22 cellular contexts compared by ENCODE assay signal in genomic region chr19:43489979-43490599, GRCh38. TPM values are rescaled to one million over a fixed set of nuclear protein-coding genes. Genes with fewer than 3 reads are reported as not detected.
DNase-seq lines count a peak whose midpoint lies in the region; ATAC-seq, FAIRE-seq and TF ChIP-seq lines count a peak whose summit lies in the region.
"Had no signal": no experiment of that assay in that cellular context is flagged by ENCODE, and none has a peak within 500 bp of the region (broad histone marks: within the 10 kb centered on the region; RNA-seq: fewer than 3 reads in every experiment).

No MANE protein-coding gene starts in this region.

- H3K36me3 Mint-ChIP-seq in activated CD4-positive, alpha-beta T cell treated with anti-CD3 and anti-CD28 coated beads, Interleukin-2, amount 10 ng/mL, durations not matched to agents 24 days and 14 days (ENCODE audit: low read depth): peaks cover 10% of the 10 kb centered on the region
- H3K36me3 Mint-ChIP-seq in T-helper 17 cell (ENCODE audit: low read depth): no peaks in the 10 kb centered on the region
- peaks cover 6% of the 10 kb centered on the region for H3K36me3 Mint-ChIP-seq in nephron progenitor cell (ENCODE audit: low read depth)

- TF ChIP-seq EP300 in HepG2 (IDR thresholded peaks at IDR 0.05; ENCODE audit: low read depth in 2 of 2, low read length in 2 of 2) (no peak), HepG2 (CRISPR knock-in tag; IDR thresholded peaks at IDR 0.05; ENCODE audit: borderline replicate concordance) (no peak)

- in situ Hi-C loops in HepG2 (cut with HindIII; ENCODE audit: extremely low pct_ligation_motif_present, low pct_unique_long_range_greater_than_20kb): no loop called here

- FAIRE-seq in HepG2 (lab: Jason Lieb, UNC): no peak
- FAIRE-seq: GM12878 had no signal

- no peak for TF ChIP-seq RAD21 in HepG2 (CRISPR knock-in tag; IDR thresholded peaks at IDR 0.05)

- H3K9me3 ChIP-seq in T-helper 17 cell (ENCODE audit: control insufficient read depth, low read length, poor library complexity, severe bottlenecking): no peaks in the 10 kb centered on the region
- H3K9me3 ChIP-seq in HepG2 (ENCODE audit: low read length): no peaks in the 10 kb centered on the region

- no peaks in the 10 kb centered on the region for H3K4me1 Mint-ChIP-seq in activated CD4-positive, alpha-beta T cell treated with anti-CD3 and anti-CD28 coated beads, Interleukin-2, amount 10 ng/mL, durations not matched to agents 24 days and 14 days
- H3K4me1 Mint-ChIP-seq in T-helper 17 cell (peaks cover 2% of the 10 kb centered on the region), nephron progenitor cell (peaks cover 18% of the 10 kb centered on the region)
- H3K4me1 Mint-ChIP-seq: CD8-positive, alpha-beta memory T cell had no signal

- 95% methylated on average over 7 of the region's 7 CpGs for WGBS in HepG2 (ENCODE audit: low lambda C conversion rate)

- TF ChIP-seq POLR2A in HepG2 (IDR thresholded peaks at IDR 0.05; ENCODE audit: insufficient read depth in 1 of 2, low read depth in 2 of 2, low read length in 2 of 2): no peak

- ATAC-seq in T-helper 17 cell (no peak), HepG2 (no peak), GM18517 (IDR thresholded peaks at IDR 0.05; ENCODE audit: unreplicated experiment) (no peak)
- ATAC-seq: GM12878, PC-3 had no signal

- TF ChIP-seq CTCF in HepG2 (CRISPR knock-in tag; IDR thresholded peaks at IDR 0.05) (no peak), nephron progenitor cell (IDR thresholded peaks at IDR 0.05) (no peak)

- POLR2A ChIA-PET in HepG2 (lab: Yijun Ruan, JAX): interaction anchor here (0.7 to 1.8 kb wide), 4 partner anchors 9 to 14 kb away, joined by 3 to 6 read pairs (median 4); no protein-coding TSS in a partner anchor

- no peak overlapping the region for H2AFZ ChIP-seq in HepG2 (ENCODE audit: low read length)

- CTCF ChIA-PET in HepG2 (lab: Yijun Ruan, JAX; ENCODE audit: low intra/inter-chr PET ratio, low total read pairs): no interaction called here

- H3K27ac ChIP-seq in HepG2 (ENCODE audit: extremely low read length, insufficient read depth, low read length): no peak overlapping the region
- H3K27ac ChIP-seq: 22Rv1, KMS-11 had no signal

- no peaks in the 10 kb centered on the region for H3K4me1 ChIP-seq in HepG2 (ENCODE audit: insufficient read depth, low read length)

- H3K4me3 Mint-ChIP-seq in activated CD4-positive, alpha-beta T cell treated with anti-CD3 and anti-CD28 coated beads, Interleukin-2, amount 10 ng/mL, durations not matched to agents 24 days and 14 days: no peak overlapping the region
- H3K4me3 Mint-ChIP-seq in T-helper 17 cell (no peak overlapping the region), nephron progenitor cell (no peak overlapping the region)
- H3K4me3 Mint-ChIP-seq: CD8-positive, alpha-beta memory T cell had no signal

- no peak overlapping the region for H3K4me2 ChIP-seq in HepG2 (ENCODE audit: low read depth, low read length)
- H3K4me2 ChIP-seq: KMS-11 had no signal

- H3K9me3 Mint-ChIP-seq in activated CD4-positive, alpha-beta T cell treated with anti-CD3 and anti-CD28 coated beads, Interleukin-2, amount 10 ng/mL, durations not matched to agents 24 days and 14 days: no peaks in the 10 kb centered on the region
- H3K9me3 Mint-ChIP-seq in nephron progenitor cell: no peaks in the 10 kb centered on the region
- H3K9me3 Mint-ChIP-seq: CD8-positive, alpha-beta memory T cell had no signal

- no peak for DNase-seq in activated CD4-positive, alpha-beta T cell treated with anti-CD3 and anti-CD28 coated beads, Interleukin-2, amount 10 ng/mL, durations not matched to agents 24 days and 14 days
- no peak for DNase-seq in activated CD4-positive, alpha-beta T cell treated with anti-CD3 and anti-CD28 coated beads for 48 hours
- DNase-seq in T-helper 17 cell (no peak), HepG2 (ENCODE audit: low spot score) (no peak), nephron progenitor cell (no peak), NCI-H345 treated with DMSO at 0.1 percent for 48 hours (lab: John Stamatoyannopoulos, UW; ENCODE audit: unreplicated experiment) (no peak)
- no peak for DNase-seq in activated CD8-positive, alpha-beta memory T cell treated with anti-CD3 and anti-CD28 coated beads, Interleukin-2, amount 50 U/mL, for 48 hours
- DNase-seq: CD8-positive, alpha-beta memory T cell; DMS53; EL; GOT3; NCI-H1436; NCI-H1930; NCI-H226; NCI-H524 treated with DMSO at 0.1 percent for 48 hours; PC-3; RPMI8226; SHP77 treated with DMSO at 0.1 percent for 48 hours had no signal

- intact Hi-C loops in activated CD4-positive, alpha-beta T cell treated with anti-CD3 and anti-CD28 coated beads, Interleukin-2, amount 10 ng/mL, durations not matched to agents 24 days and 14 days (cut with micrococcal nuclease): no loop called here
- intact Hi-C loops in HepG2 (cut with micrococcal nuclease; ENCODE audit: unreplicated experiment): no loop called here

- peaks cover 4 to 9% of the 10 kb centered on the region in 2 experiments; a peak in 2 of 5 replicates for H3K36me3 ChIP-seq in HepG2 (replicated peaks in 1 of 2; ENCODE audit: control insufficient read depth in 1 of 2, insufficient read depth in 2 of 2, low read length in 2 of 2)

- H3K79me2 ChIP-seq in HepG2 (ENCODE audit: insufficient read depth, low read length): no peaks in the 10 kb centered on the region

- H3K9ac ChIP-seq in HepG2 (ENCODE audit: insufficient read depth, low read depth, low read length): no peak overlapping the region
- H3K9ac ChIP-seq: KMS-11 had no signal

- H3K4me3 ChIP-seq in HepG2 (replicated peaks in 1 of 3; ENCODE audit: insufficient read depth in 1 of 3, low read depth in 2 of 3, low read length in 3 of 3): no peak overlapping the region
- H3K4me3 ChIP-seq: GM12878 had no signal

- H4K20me1 ChIP-seq in HepG2 (ENCODE audit: insufficient read depth, low read length): no peaks in the 10 kb centered on the region

- no TSS peak for BruUV-seq in HepG2 (replicated peaks; lab: Mats Ljungman, UMichigan)

- H3K27ac Mint-ChIP-seq in activated CD4-positive, alpha-beta T cell treated with anti-CD3 and anti-CD28 coated beads, Interleukin-2, amount 10 ng/mL, durations not matched to agents 24 days and 14 days: peak overlapping the region; percentile 43
- H3K27ac Mint-ChIP-seq in T-helper 17 cell (peak overlapping the region; percentile 89), nephron progenitor cell (peak overlapping the region; percentile 16)

- no peaks in the 10 kb centered on the region for H3K27me3 ChIP-seq in HepG2 (ENCODE audit: control insufficient read depth in 1 of 2, insufficient read depth in 2 of 2, low read length in 2 of 2)

- H3K27me3 Mint-ChIP-seq in activated CD4-positive, alpha-beta T cell treated with anti-CD3 and anti-CD28 coated beads, Interleukin-2, amount 10 ng/mL, durations not matched to agents 24 days and 14 days: no peaks in the 10 kb centered on the region
- no peaks in the 10 kb centered on the region for H3K27me3 Mint-ChIP-seq in T-helper 17 cell
- H3K27me3 Mint-ChIP-seq in nephron progenitor cell (ENCODE audit: low read depth, poor library complexity): peaks cover 6% of the 10 kb centered on the region
- H3K27me3 Mint-ChIP-seq: CD8-positive, alpha-beta memory T cell had no signal

RNA-seq across cellular contexts. Expression of gene PHLDB3, which starts 14.5 kb away (rescaled TPM):
- total RNA-seq in activated CD4-positive, alpha-beta T cell treated with anti-CD3 and anti-CD28 coated beads, Interleukin-2, amount 10 ng/mL, durations not matched to agents 24 days and 14 days: 26.3 and 26.7 TPM in 2 replicates
- total RNA-seq in T-helper 17 cell: 10 to 100 TPM; 24.2 to 40.5 TPM
- 9.0 and 14.5 TPM in 2 replicates for total RNA-seq in HepG2 (2016; rRNA removed; fragmentation: Illumina TruSeq; extraction: Trizol)
- 2.3 and 3.9 TPM in 2 replicates for total RNA-seq in HepG2 (2016; cell fraction: cytosol; rRNA removed; fragmentation: Illumina TruSeq; extraction: Trizol; ENCODE audit: low read depth)
- 7.0 and 14.8 TPM in 2 replicates for total RNA-seq in HepG2 (2016; cell fraction: insoluble cytoplasmic fraction; rRNA removed; fragmentation: Illumina TruSeq; extraction: Trizol)
- total RNA-seq in HepG2 (2016; cell fraction: membrane; rRNA removed; fragmentation: Illumina TruSeq; extraction: Trizol): 4.8 and 4.9 TPM in 2 replicates
- 14.9 and 15.3 TPM in 2 replicates for total RNA-seq in HepG2 (2016; cell fraction: nucleus; rRNA removed; fragmentation: Illumina TruSeq; extraction: Trizol)
- 11.3 and 14.2 TPM in 2 replicates for polyA plus RNA-seq in HepG2 (2011; rRNA removed)
- 7.0 and 9.5 TPM in 2 replicates for polyA plus RNA-seq in HepG2 (2011; cell fraction: cytosol; rRNA removed)
- 48.5 and 59.0 TPM in 2 replicates for polyA plus RNA-seq in HepG2 (2011; cell fraction: nucleus; rRNA removed)
- polyA plus RNA-seq in HepG2 (2012): 9.8 and 10.4 TPM in 2 replicates
- polyA plus RNA-seq in HepG2 (2016; cell fraction: cytosol; fragmentation: Illumina TruSeq; extraction: Trizol; ENCODE audit: low read depth): 2.9 and 3.2 TPM in 2 replicates
- polyA plus RNA-seq in HepG2 (2016; cell fraction: insoluble cytoplasmic fraction; fragmentation: Illumina TruSeq; extraction: Trizol; ENCODE audit: low read depth): 10.2 and 10.8 TPM in 2 replicates
- 3.5 and 4.6 TPM in 2 replicates for polyA plus RNA-seq in HepG2 (2016; cell fraction: membrane; fragmentation: Illumina TruSeq; extraction: Trizol; ENCODE audit: low read depth)
- polyA plus RNA-seq in HepG2 (2016; cell fraction: nucleus; fragmentation: Illumina TruSeq; extraction: Trizol; ENCODE audit: insufficient read depth, low read depth): 27.3 and 35.6 TPM in 2 replicates
- 4.6 and 12.1 TPM in 2 replicates for polyA minus RNA-seq in HepG2 (2011; rRNA and poly(A)+ RNA removed; ENCODE audit: low replicate concordance)
- polyA minus RNA-seq in HepG2 (2011; cell fraction: cytosol; rRNA and poly(A)+ RNA removed): 8.2 and 9.8 TPM in 2 replicates
- polyA minus RNA-seq in HepG2 (2011; cell fraction: nucleus; rRNA and poly(A)+ RNA removed): 19.8 and 21.6 TPM in 2 replicates

RNA-seq across cellular contexts. Expression of gene LYPD3, which starts 24.7 kb away (rescaled TPM):
- total RNA-seq in activated CD4-positive, alpha-beta T cell treated with anti-CD3 and anti-CD28 coated beads, Interleukin-2, amount 10 ng/mL, durations not matched to agents 24 days and 14 days: 3.6 and 4.1 TPM in 2 replicates
- total RNA-seq in T-helper 17 cell: 1 to 10 TPM; 5.1 to 7.4 TPM
- 0.15 and 0.51 TPM in 2 replicates for total RNA-seq in HepG2 (2016; rRNA removed; fragmentation: Illumina TruSeq; extraction: Trizol)
- 0.20 TPM in 1 of 2 replicates, not detected in the other for total RNA-seq in HepG2 (2016; cell fraction: cytosol; rRNA removed; fragmentation: Illumina TruSeq; extraction: Trizol; ENCODE audit: low read depth)
- total RNA-seq in HepG2 (2016; cell fraction: insoluble cytoplasmic fraction; rRNA removed; fragmentation: Illumina TruSeq; extraction: Trizol): 0.24 and 0.35 TPM in 2 replicates
- total RNA-seq in HepG2 (2016; cell fraction: membrane; rRNA removed; fragmentation: Illumina TruSeq; extraction: Trizol): 0.25 and 0.38 TPM in 2 replicates
- total RNA-seq in HepG2 (2016; cell fraction: nucleus; rRNA removed; fragmentation: Illumina TruSeq; extraction: Trizol): 0.28 and 1.0 TPM in 2 replicates
- 1.5 and 2.6 TPM in 2 replicates for polyA plus RNA-seq in HepG2 (2011; rRNA removed)
- polyA plus RNA-seq in HepG2 (2011; cell fraction: cytosol; rRNA removed): 1.6 and 2.4 TPM in 2 replicates
- 2.4 and 2.8 TPM in 2 replicates for polyA plus RNA-seq in HepG2 (2011; cell fraction: nucleus; rRNA removed)
- 1.6 and 1.9 TPM in 2 replicates for polyA plus RNA-seq in HepG2 (2012)
- polyA plus RNA-seq in HepG2 (2016; cell fraction: cytosol; fragmentation: Illumina TruSeq; extraction: Trizol; ENCODE audit: low read depth): 0.33 and 0.83 TPM in 2 replicates
- 0.90 and 1.0 TPM in 2 replicates for polyA plus RNA-seq in HepG2 (2016; cell fraction: insoluble cytoplasmic fraction; fragmentation: Illumina TruSeq; extraction: Trizol; ENCODE audit: low read depth)
- 0.80 and 1.0 TPM in 2 replicates for polyA plus RNA-seq in HepG2 (2016; cell fraction: membrane; fragmentation: Illumina TruSeq; extraction: Trizol; ENCODE audit: low read depth)
- 1.1 and 1.2 TPM in 2 replicates for polyA plus RNA-seq in HepG2 (2016; cell fraction: nucleus; fragmentation: Illumina TruSeq; extraction: Trizol; ENCODE audit: insufficient read depth, low read depth)
- 2.5 and 11.3 TPM in 2 replicates for polyA minus RNA-seq in HepG2 (2011; rRNA and poly(A)+ RNA removed; ENCODE audit: low replicate concordance)
- polyA minus RNA-seq in HepG2 (2011; cell fraction: cytosol; rRNA and poly(A)+ RNA removed): 0.69 and 0.70 TPM in 2 replicates
- polyA minus RNA-seq in HepG2 (2011; cell fraction: nucleus; rRNA and poly(A)+ RNA removed): 0.77 and 0.99 TPM in 2 replicates

RNA-seq across cellular contexts. Expression of gene ETHE1, which starts 36.9 kb away (rescaled TPM):
- total RNA-seq in activated CD4-positive, alpha-beta T cell treated with anti-CD3 and anti-CD28 coated beads, Interleukin-2, amount 10 ng/mL, durations not matched to agents 24 days and 14 days: 59.3 and 59.7 TPM in 2 replicates
- total RNA-seq in T-helper 17 cell: 10 to 100 TPM; 21.0 to 30.3 TPM
- 25.9 and 32.5 TPM in 2 replicates for total RNA-seq in HepG2 (2016; rRNA removed; fragmentation: Illumina TruSeq; extraction: Trizol)
- 17.2 and 20.2 TPM in 2 replicates for total RNA-seq in HepG2 (2016; cell fraction: cytosol; rRNA removed; fragmentation: Illumina TruSeq; extraction: Trizol; ENCODE audit: low read depth)
- 27.1 and 33.1 TPM in 2 replicates for total RNA-seq in HepG2 (2016; cell fraction: insoluble cytoplasmic fraction; rRNA removed; fragmentation: Illumina TruSeq; extraction: Trizol)
- total RNA-seq in HepG2 (2016; cell fraction: membrane; rRNA removed; fragmentation: Illumina TruSeq; extraction: Trizol): 23.3 and 25.9 TPM in 2 replicates
- total RNA-seq in HepG2 (2016; cell fraction: nucleus; rRNA removed; fragmentation: Illumina TruSeq; extraction: Trizol): 19.2 and 21.3 TPM in 2 replicates
- polyA plus RNA-seq in HepG2 (2011; rRNA removed): 58.4 and 67.9 TPM in 2 replicates
- polyA plus RNA-seq in HepG2 (2011; cell fraction: cytosol; rRNA removed): 53.8 and 78.5 TPM in 2 replicates
- polyA plus RNA-seq in HepG2 (2011; cell fraction: nucleus; rRNA removed): 67.5 and 68.2 TPM in 2 replicates
- polyA plus RNA-seq in HepG2 (2012): 22.1 and 28.3 TPM in 2 replicates
- polyA plus RNA-seq in HepG2 (2016; cell fraction: cytosol; fragmentation: Illumina TruSeq; extraction: Trizol; ENCODE audit: low read depth): 21.9 and 22.2 TPM in 2 replicates
- 29.8 and 29.9 TPM in 2 replicates for polyA plus RNA-seq in HepG2 (2016; cell fraction: insoluble cytoplasmic fraction; fragmentation: Illumina TruSeq; extraction: Trizol; ENCODE audit: low read depth)
- polyA plus RNA-seq in HepG2 (2016; cell fraction: membrane; fragmentation: Illumina TruSeq; extraction: Trizol; ENCODE audit: low read depth): 24.0 and 25.6 TPM in 2 replicates
- 27.5 and 29.5 TPM in 2 replicates for polyA plus RNA-seq in HepG2 (2016; cell fraction: nucleus; fragmentation: Illumina TruSeq; extraction: Trizol; ENCODE audit: insufficient read depth, low read depth)
- polyA minus RNA-seq in HepG2 (2011; rRNA and poly(A)+ RNA removed; ENCODE audit: low replicate concordance): 60.6 and 68.2 TPM in 2 replicates
- polyA minus RNA-seq in HepG2 (2011; cell fraction: cytosol; rRNA and poly(A)+ RNA removed): 27.7 and 31.3 TPM in 2 replicates
- 15.2 and 19.4 TPM in 2 replicates for polyA minus RNA-seq in HepG2 (2011; cell fraction: nucleus; rRNA and poly(A)+ RNA removed)

RNA-seq across cellular contexts. Expression of gene ZNF575, which starts 42.9 kb away (rescaled TPM):
- total RNA-seq in activated CD4-positive, alpha-beta T cell treated with anti-CD3 and anti-CD28 coated beads, Interleukin-2, amount 10 ng/mL, durations not matched to agents 24 days and 14 days: 1.8 and 2.4 TPM in 2 replicates
- total RNA-seq in T-helper 17 cell (1 to 10 TPM; 4.0 to 4.3 TPM), HepG2 (2016; rRNA removed; fragmentation: Illumina TruSeq; extraction: Trizol) (0.27 TPM in 1 of 2 replicates, not detected in the other)
- total RNA-seq in HepG2 (2016; cell fraction: cytosol; rRNA removed; fragmentation: Illumina TruSeq; extraction: Trizol; ENCODE audit: low read depth): not detected in 2 replicates
- 0.04 TPM in 1 of 2 replicates, not detected in the other for total RNA-seq in HepG2 (2016; cell fraction: insoluble cytoplasmic fraction; rRNA removed; fragmentation: Illumina TruSeq; extraction: Trizol)
- 0.10 and 0.12 TPM in 2 replicates for total RNA-seq in HepG2 (2016; cell fraction: membrane; rRNA removed; fragmentation: Illumina TruSeq; extraction: Trizol)
- total RNA-seq in HepG2 (2016; cell fraction: nucleus; rRNA removed; fragmentation: Illumina TruSeq; extraction: Trizol): not detected in 2 replicates
- 0.17 TPM in 2 replicates for polyA plus RNA-seq in HepG2 (2011; rRNA removed)
- polyA plus RNA-seq in HepG2 (2011; cell fraction: cytosol; rRNA removed): 0.03 and 0.05 TPM in 2 replicates
- polyA plus RNA-seq in HepG2 (2011; cell fraction: nucleus; rRNA removed): 0.19 and 0.43 TPM in 2 replicates
- polyA plus RNA-seq in HepG2 (2012): 0.30 and 0.32 TPM in 2 replicates
- polyA plus RNA-seq in HepG2 (2016; cell fraction: cytosol; fragmentation: Illumina TruSeq; extraction: Trizol; ENCODE audit: low read depth): 0.27 and 0.37 TPM in 2 replicates
- 0.32 and 0.36 TPM in 2 replicates for polyA plus RNA-seq in HepG2 (2016; cell fraction: insoluble cytoplasmic fraction; fragmentation: Illumina TruSeq; extraction: Trizol; ENCODE audit: low read depth)
- polyA plus RNA-seq in HepG2 (2016; cell fraction: membrane; fragmentation: Illumina TruSeq; extraction: Trizol; ENCODE audit: low read depth): 0.44 and 0.72 TPM in 2 replicates
- polyA plus RNA-seq in HepG2 (2016; cell fraction: nucleus; fragmentation: Illumina TruSeq; extraction: Trizol; ENCODE audit: insufficient read depth, low read depth): 0.77 TPM in 1 of 2 replicates, not detected in the other
- polyA minus RNA-seq in HepG2 (2011; rRNA and poly(A)+ RNA removed; ENCODE audit: low replicate concordance): 0.23 and 0.32 TPM in 2 replicates
- polyA minus RNA-seq in HepG2 (2011; cell fraction: cytosol; rRNA and poly(A)+ RNA removed): 0.26 TPM in 1 of 2 replicates, not detected in the other
- 0.52 TPM in 1 of 2 replicates, not detected in the other for polyA minus RNA-seq in HepG2 (2011; cell fraction: nucleus; rRNA and poly(A)+ RNA removed)
- total RNA-seq: PC-3 had no signal

Comparison
In these comparisons a context has a peak if more than half of its experiments do, and no peak if none do; other contexts are left out.
1. H3K27ac Mint-ChIP-seq: peak in every context shown above with its lines; median percentile 89 in T-helper 17 cell; 43 in activated CD4-positive, alpha-beta T cell treated with anti-CD3 and anti-CD28 coated beads, Interleukin-2, amount 10 ng/mL, durations not matched to agents 24 days and 14 days; 16 in nephron progenitor cell.